ENCODE assay signal across 8 cellular contexts in genomic region chr2:196925768-196926561, GRCh38. TPM values are rescaled to one million over a fixed set of nuclear protein-coding genes. Genes with fewer than 3 reads are reported as not detected.
A peak's percentile ranks its signal among the peaks of the same experiment; 100 is the strongest.
DNase-seq lines count a peak whose midpoint lies in the region; ATAC-seq and TF ChIP-seq lines count a peak whose summit lies in the region.

No MANE protein-coding gene starts in this region.

- H3K4me1 ChIP-seq in BE2C = peaks cover 3% of the 10 kb centered on the region
- H3K4me1 ChIP-seq in foreskin keratinocyte = peaks cover 13% of the 10 kb centered on the region
- peaks cover 24% of the 10 kb centered on the region for H3K4me1 ChIP-seq in neuron (ENCODE audit: insufficient read depth, low read length)
- H3K4me1 ChIP-seq in vagina = peaks cover 25% of the 10 kb centered on the region

- intact Hi-C loops in vagina (cut with DNase I) = no loop called here

- H3K36me3 ChIP-seq in BE2C (no peaks in the 10 kb centered on the region), neuron (ENCODE audit: insufficient read depth, low read length) (no peaks in the 10 kb centered on the region), vagina (no peaks in the 10 kb centered on the region)

- no peak for TF ChIP-seq CTCF in BE2C (IDR thresholded peaks at IDR 0.05; ENCODE audit: low read depth, low read length)
- no peak for TF ChIP-seq CTCF in foreskin keratinocyte (conservative IDR thresholded peaks at IDR 0.05)
- TF ChIP-seq CTCF in vagina (IDR thresholded peaks at IDR 0.05) = no peak

- no peak for TF ChIP-seq POLR2A in vagina (IDR thresholded peaks at IDR 0.05)

- H3K27ac ChIP-seq in foreskin keratinocyte = peak overlapping the region; percentile 98
- peak overlapping the region; percentile 92 for H3K27ac ChIP-seq in vagina

- H3K4me3 ChIP-seq in BE2C (ENCODE audit: low read depth, low read length) (peak overlapping the region; percentile 96), neuron (ENCODE audit: low read length) (peak overlapping the region; percentile 87), vagina (peak overlapping the region; percentile 75 to 80)

- H3K27me3 ChIP-seq in BE2C (no peaks in the 10 kb centered on the region), foreskin keratinocyte (no peaks in the 10 kb centered on the region), neuron (ENCODE audit: insufficient read depth, low read length) (no peaks in the 10 kb centered on the region), vagina (no peaks in the 10 kb centered on the region)

- H2AFZ ChIP-seq in neuron (ENCODE audit: low read depth, low read length) = peak overlapping the region; percentile 59

- H3K9me3 ChIP-seq in BE2C (no peaks in the 10 kb centered on the region), neuron (ENCODE audit: low read length) (no peaks in the 10 kb centered on the region), vagina (no peaks in the 10 kb centered on the region)

- DNase-seq in BE2C (peak; percentile 44), NCI-H524 (lab: John Stamatoyannopoulos, UW) (peak; percentile 46 to 74), foreskin keratinocyte (peak; percentile 25 to 79), vagina (ENCODE audit: extremely low spot score in 2 of 2) (peak in 1 of 2 donors; percentile 89)
- DNase-seq in activated T-helper 9 cell treated with anti-CD3 and anti-CD28 coated beads, Interleukin-2, amount 50 U/mL, for 16 hours (ENCODE audit: low read depth) = peak; percentile 12

- ATAC-seq in GM18868 (IDR thresholded peaks at IDR 0.05; ENCODE audit: unreplicated experiment) (peak; percentile 30), HG03095 (IDR thresholded peaks at IDR 0.05; ENCODE audit: unreplicated experiment) (peak; percentile 25), foreskin keratinocyte (peak; percentile 40)

RNA-seq across cellular contexts. Expression of gene PGAP1, which starts 0.5 kb away (rescaled TPM):
- polyA plus RNA-seq in BE2C (2012; ENCODE audit: insufficient read depth, insufficient read length, low read depth) = 11.8 TPM
- total RNA-seq in foreskin keratinocyte (7.6 and 9.0 TPM in 2 replicates), vagina (15.2 TPM)
- polyA plus RNA-seq in foreskin keratinocyte = 0.84 and 0.90 TPM in 2 replicates
